Comparison of ENCODE assay signal across 18 cellular contexts in genomic region chr10:110840923-110841428, GRCh38. TPM values are rescaled to one million over a fixed set of nuclear protein-coding genes. Genes with fewer than 3 reads are reported as not detected.
A peak's percentile ranks its signal among the peaks of the same experiment; 100 is the strongest.
DNase-seq lines count a peak whose midpoint lies in the region; ATAC-seq and TF ChIP-seq lines count a peak whose summit lies in the region.
"Had no signal": no experiment of that assay in that cellular context is flagged by ENCODE, and none has a peak within 500 bp of the region (broad histone marks: within the 10 kb centered on the region; RNA-seq: fewer than 3 reads in every experiment).

No MANE protein-coding gene starts in this region.

- H3K27me3 ChIP-seq in BLaER1 (no peaks in the 10 kb centered on the region), esophagus (ENCODE audit: control insufficient read depth in 1 of 2, insufficient read depth in 2 of 2, low read length in 2 of 2) (no peaks in the 10 kb centered on the region)
- H3K27me3 ChIP-seq: uterus had no signal

- no peak overlapping the region for H3K9ac ChIP-seq in BLaER1

- H3K27me3 Mint-ChIP-seq in IgD-negative memory B cell (no peaks in the 10 kb centered on the region), osteocyte (ENCODE audit: unreplicated experiment) (no peaks in the 10 kb centered on the region)

- H3K4me2 ChIP-seq in BLaER1, result peak overlapping the region; percentile 82

- ATAC-seq in HG03097 (IDR thresholded peaks at IDR 0.05; ENCODE audit: low FRiP score, unreplicated experiment) (no peak), HG03432 (IDR thresholded peaks at IDR 0.05; ENCODE audit: unreplicated experiment) (no peak)
- ATAC-seq: SK-N-SH treated with all-trans-retinoic acid at 6 μM for 48 hours had no signal

- H3K36me3 ChIP-seq in BLaER1 (no peaks in the 10 kb centered on the region), esophagus (ENCODE audit: control insufficient read depth in 2 of 2, insufficient read depth in 2 of 2, low read length in 1 of 2) (no peaks in the 10 kb centered on the region)
- H3K36me3 ChIP-seq: uterus had no signal

- H4K20me1 ChIP-seq in BLaER1, result no peaks in the 10 kb centered on the region

- H3K4me3 Mint-ChIP-seq in IgD-negative memory B cell, result peak overlapping the region in 3 of 4 donors; percentile 24 to 93 (median 49)
- no peak overlapping the region for H3K4me3 Mint-ChIP-seq in osteocyte (ENCODE audit: unreplicated experiment)

- H3K27ac Mint-ChIP-seq in IgD-negative memory B cell (peak overlapping the region; percentile 86 to 99 (median 95)), osteocyte (ENCODE audit: unreplicated experiment) (peak overlapping the region; percentile 72)

- H3K9me3 Mint-ChIP-seq in IgD-negative memory B cell, result peaks cover 0 to 2% (median 0%) of the 10 kb centered on the region in 3 donors
- H3K9me3 Mint-ChIP-seq in osteocyte (ENCODE audit: unreplicated experiment), result no peaks in the 10 kb centered on the region

- TF ChIP-seq CTCF in osteocyte (IDR thresholded peaks at IDR 0.05), result no peak

- H3K9me3 ChIP-seq in BLaER1 (no peaks in the 10 kb centered on the region), esophagus (ENCODE audit: control insufficient read depth in 2 of 2, insufficient read depth in 1 of 2, low read depth in 1 of 2, low read length in 1 of 2) (no peaks in the 10 kb centered on the region)
- H3K9me3 ChIP-seq: uterus had no signal

- H3K4me3 ChIP-seq in BLaER1 (no peak overlapping the region), esophagus (ENCODE audit: low read depth in 1 of 2, low read length in 2 of 2) (no peak overlapping the region)
- H3K4me3 ChIP-seq: uterus had no signal

- H3K4me1 Mint-ChIP-seq in IgD-negative memory B cell, result peaks cover 46 to 55% (median 53%) of the 10 kb centered on the region in 3 donors
- peaks cover 71% of the 10 kb centered on the region for H3K4me1 Mint-ChIP-seq in osteocyte (ENCODE audit: unreplicated experiment)

- WGBS in esophagus, 2 donors, result 65 to 71% methylated on average over 3 of the region's 3 CpGs

- H3K36me3 Mint-ChIP-seq in IgD-negative memory B cell, result peaks cover 2% of the 10 kb centered on the region
- no peaks in the 10 kb centered on the region for H3K36me3 Mint-ChIP-seq in osteocyte (ENCODE audit: unreplicated experiment)

- H3K27ac ChIP-seq in BLaER1 (peak overlapping the region; percentile 83), esophagus (ENCODE audit: low read depth in 2 of 2, low read length in 1 of 2) (peak overlapping the region; percentile 71 to 76)
- H3K27ac ChIP-seq: epithelial cell of prostate, HL-60 had no signal

- no peak for DNase-seq in osteocyte (ENCODE audit: extremely low spot score, unreplicated experiment)
- DNase-seq in epidermal melanocyte (ENCODE audit: insufficient read length, low spot score), result no peak
- DNase-seq in NCI-H2029 (lab: John Stamatoyannopoulos, UW), result no peak
- DNase-seq: activated CD4-positive, alpha-beta T cell treated with anti-CD3 and anti-CD28 coated beads, Interleukin-2, amount 50 U/mL, for 48 hours; amygdala; KG1; NCI-H510A treated with DMSO at 0.1 percent for 48 hours; OCI-M1; stimulated activated CD4-positive, alpha-beta T cell treated with anti-CD3 and anti-CD28 coated beads, Interleukin-4, amount 100 ng/mL, for 4 hours had no signal

- H3K4me1 ChIP-seq in BLaER1, result peaks cover 58% of the 10 kb centered on the region
- H3K4me1 ChIP-seq in esophagus (ENCODE audit: control insufficient read depth in 2 of 2, insufficient read depth in 2 of 2, low read length in 1 of 2), result peaks cover 9 to 33% of the 10 kb centered on the region in 2 donors

RNA-seq across cellular contexts. Expression of gene PDCD4, which starts 30.8 kb away (rescaled TPM):
- polyA plus RNA-seq in IgD-negative memory B cell, result 319 TPM
- polyA plus RNA-seq in esophagus, result 100 to 1,000 TPM; 116 to 203 TPM
- 106 TPM in 2 replicates for total RNA-seq in osteocyte
